ENCODE assay signal across 13 cellular contexts in genomic region chr16:75024591-75024990, GRCh38. TPM values are rescaled to one million over a fixed set of nuclear protein-coding genes. Genes with fewer than 3 reads are reported as not detected.
DNase-seq lines count a peak whose midpoint lies in the region; ATAC-seq, FAIRE-seq and TF ChIP-seq lines count a peak whose summit lies in the region.
"Had no signal": no experiment of that assay in that cellular context is flagged by ENCODE, and none has a peak within 500 bp of the region (broad histone marks: within the 10 kb centered on the region; RNA-seq: fewer than 3 reads in every experiment).

No MANE protein-coding gene starts in this region.

- peaks cover 0 to 3% of the 10 kb centered on the region in 2 donors for H3K9me3 ChIP-seq in CD4-positive, alpha-beta memory T cell (ENCODE audit: control insufficient read depth in 1 of 2, low read length in 2 of 2)
- H3K9me3 ChIP-seq in naive thymus-derived CD4-positive, alpha-beta T cell (ENCODE audit: control insufficient read depth in 2 of 3, low read length in 3 of 3), result no peaks in the 10 kb centered on the region
- peaks cover 7% of the 10 kb centered on the region for H3K9me3 ChIP-seq in upper lobe of right lung

- peak overlapping the region in 4 of 8 donors; percentile 7 to 51 (median 37) for H3K4me3 Mint-ChIP-seq in CD4-positive, alpha-beta memory T cell
- peak overlapping the region in 8 of 10 donors; percentile 3 to 62 (median 31) for H3K4me3 Mint-ChIP-seq in naive thymus-derived CD4-positive, alpha-beta T cell
- H3K4me3 Mint-ChIP-seq: activated naive CD4-positive, alpha-beta T cell treated with anti-CD3 and anti-CD28 coated beads, Interleukin-2, amount 50 U/mL, for 24 hours had no signal

- peaks cover 2 to 19% (median 12%) of the 10 kb centered on the region in 8 donors for H3K9me3 Mint-ChIP-seq in CD4-positive, alpha-beta memory T cell
- peaks cover 4 to 21% (median 10%) of the 10 kb centered on the region in 11 donors for H3K9me3 Mint-ChIP-seq in naive thymus-derived CD4-positive, alpha-beta T cell

- peak overlapping the region in 6 of 7 donors; percentile 16 to 84 (median 74) for H3K27ac Mint-ChIP-seq in CD4-positive, alpha-beta memory T cell
- H3K27ac Mint-ChIP-seq in naive thymus-derived CD4-positive, alpha-beta T cell, result peak overlapping the region in 8 of 9 donors; percentile 52 to 75 (median 64)
- H3K27ac Mint-ChIP-seq: activated naive CD4-positive, alpha-beta T cell treated with anti-CD3 and anti-CD28 coated beads, Interleukin-2, amount 50 U/mL, for 24 hours had no signal

- H3K36me3 Mint-ChIP-seq in CD4-positive, alpha-beta memory T cell, result peaks cover 8 to 19% of the 10 kb centered on the region in 2 donors
- H3K36me3 Mint-ChIP-seq in naive thymus-derived CD4-positive, alpha-beta T cell, result peaks cover 9 to 28% (median 18%) of the 10 kb centered on the region in 5 donors

- H3K27me3 Mint-ChIP-seq in CD4-positive, alpha-beta memory T cell, result no peaks in the 10 kb centered on the region
- H3K27me3 Mint-ChIP-seq in naive thymus-derived CD4-positive, alpha-beta T cell, result no peaks in the 10 kb centered on the region
- H3K27me3 Mint-ChIP-seq: activated naive CD4-positive, alpha-beta T cell treated with anti-CD3 and anti-CD28 coated beads, Interleukin-2, amount 50 U/mL, for 24 hours had no signal

- CTCF ChIA-PET in CD4-positive, alpha-beta memory T cell (lab: Charles Lee; ENCODE audit: partially characterized antibody), result no interaction called here
- CTCF ChIA-PET in naive thymus-derived CD4-positive, alpha-beta T cell (lab: Charles Lee), result no interaction called here

- H3K4me1 ChIP-seq in CD4-positive, alpha-beta memory T cell (ENCODE audit: insufficient read depth, low read length), result peaks cover 7% of the 10 kb centered on the region
- peaks cover 0 to 8% of the 10 kb centered on the region in 2 donors for H3K4me1 ChIP-seq in naive thymus-derived CD4-positive, alpha-beta T cell (ENCODE audit: control insufficient read depth in 2 of 2, insufficient read depth in 2 of 2, low read length in 2 of 2)
- peaks cover 32% of the 10 kb centered on the region for H3K4me1 ChIP-seq in upper lobe of right lung

- POLR2A ChIA-PET in CD4-positive, alpha-beta memory T cell (lab: Charles Lee; ENCODE audit: partially characterized antibody), result no interaction called here
- POLR2A ChIA-PET in naive thymus-derived CD4-positive, alpha-beta T cell (lab: Charles Lee), result no interaction called here

- intact Hi-C loops in CD4-positive, alpha-beta memory T cell (cut with micrococcal nuclease), result no loop called here
- intact Hi-C loops in naive thymus-derived CD4-positive, alpha-beta T cell (cut with micrococcal nuclease), result no loop called here
- intact Hi-C loops in upper lobe of right lung (cut with DNase I), result no loop called here

- no peak for TF ChIP-seq CTCF in upper lobe of right lung (IDR thresholded peaks at IDR 0.05)

- H3K4me1 Mint-ChIP-seq in CD4-positive, alpha-beta memory T cell, result peaks cover 8 to 14% (median 14%) of the 10 kb centered on the region in 4 donors
- H3K4me1 Mint-ChIP-seq in naive thymus-derived CD4-positive, alpha-beta T cell, result peaks cover 6 to 22% (median 18%) of the 10 kb centered on the region in 7 donors

- H3K36me3 ChIP-seq in CD4-positive, alpha-beta memory T cell (ENCODE audit: insufficient read depth, low read length), result no peaks in the 10 kb centered on the region
- no peaks in the 10 kb centered on the region for H3K36me3 ChIP-seq in naive thymus-derived CD4-positive, alpha-beta T cell (ENCODE audit: control insufficient read depth in 2 of 3, insufficient read depth in 3 of 3, low read length in 3 of 3)
- H3K36me3 ChIP-seq in upper lobe of right lung, result no peaks in the 10 kb centered on the region

- ATAC-seq in naive thymus-derived CD4-positive, alpha-beta T cell, result peak; percentile 22
- ATAC-seq in upper lobe of right lung (no peak), GM21825 (IDR thresholded peaks at IDR 0.05; ENCODE audit: unreplicated experiment) (no peak)

- no peak overlapping the region for H3K27ac ChIP-seq in CD4-positive, alpha-beta memory T cell (ENCODE audit: low read depth, low read length)
- no peak overlapping the region for H3K27ac ChIP-seq in naive thymus-derived CD4-positive, alpha-beta T cell (ENCODE audit: low read depth, low read length)
- no peak overlapping the region for H3K27ac ChIP-seq in upper lobe of right lung

- FAIRE-seq in GM19239 (lab: Jason Lieb, UNC), result peak; percentile 11
- FAIRE-seq: H1 had no signal

- no peak overlapping the region for H3K4me3 ChIP-seq in CD4-positive, alpha-beta memory T cell (ENCODE audit: low read length in 2 of 2)
- H3K4me3 ChIP-seq in naive thymus-derived CD4-positive, alpha-beta T cell (ENCODE audit: low read length), result no peak overlapping the region
- no peak overlapping the region for H3K4me3 ChIP-seq in upper lobe of right lung

- no peaks in the 10 kb centered on the region for H3K27me3 ChIP-seq in CD4-positive, alpha-beta memory T cell (ENCODE audit: insufficient read depth, low read length)
- no peaks in the 10 kb centered on the region for H3K27me3 ChIP-seq in naive thymus-derived CD4-positive, alpha-beta T cell (ENCODE audit: control insufficient read depth in 2 of 2, insufficient read depth in 2 of 2, low read length in 2 of 2)
- H3K27me3 ChIP-seq in upper lobe of right lung, result no peaks in the 10 kb centered on the region

- DNase-seq in CD4-positive, alpha-beta memory T cell, result no peak
- DNase-seq in GM19239 (ENCODE audit: insufficient read length, low spot score), result no peak
- DNase-seq in NOMO-1 treated with dmso at 0.1 percent for 144 hours (lab: John Stamatoyannopoulos, UW; ENCODE audit: unreplicated experiment), result peak; percentile 15
- no peak for DNase-seq in naive thymus-derived CD4-positive, alpha-beta T cell
- no peak for DNase-seq in NCI-H128 (lab: John Stamatoyannopoulos, UW; ENCODE audit: unreplicated experiment)
- no peak for DNase-seq in upper lobe of right lung
- DNase-seq in NCI-H82 (lab: John Stamatoyannopoulos, UW), result no peak
- DNase-seq: caudate nucleus, naive B cell, NCI-H187 had no signal

RNA-seq across cellular contexts. Expression of gene ZNRF1, which starts 25.8 kb away (rescaled TPM):
- total RNA-seq in CD4-positive, alpha-beta memory T cell, result 1 to 10 TPM; 6.0 to 6.2 TPM
- polyA plus RNA-seq in CD4-positive, alpha-beta memory T cell, result 1 to 10 TPM; 3.4 to 9.5 TPM
- total RNA-seq in naive thymus-derived CD4-positive, alpha-beta T cell, result 10 to 100 TPM in 1 of 5 experiments, 1 to 10 TPM in 4; 1.8 to 27.9 (median 2.6) TPM
- polyA plus RNA-seq in naive thymus-derived CD4-positive, alpha-beta T cell, result 1 to 10 TPM; 1.2 to 1.4 TPM
- 21.3 TPM for total RNA-seq in upper lobe of right lung

RNA-seq across cellular contexts. Expression of gene WDR59, which starts 39.7 kb away (rescaled TPM):
- total RNA-seq in CD4-positive, alpha-beta memory T cell, result 100 to 1,000 TPM; 116 to 127 TPM
- 10 to 100 TPM; 11.0 to 20.5 TPM for polyA plus RNA-seq in CD4-positive, alpha-beta memory T cell
- total RNA-seq in naive thymus-derived CD4-positive, alpha-beta T cell, result 100 to 1,000 TPM in 2 of 5 experiments, 10 to 100 TPM in 3; 82.7 to 130 (median 84.7) TPM
- 10 to 100 TPM; 11.6 to 13.2 TPM for polyA plus RNA-seq in naive thymus-derived CD4-positive, alpha-beta T cell
- total RNA-seq in upper lobe of right lung, result 51.6 TPM
